8 cellular contexts compared by ENCODE assay signal in genomic region chr4:39526810-39527295, GRCh38.
A peak's percentile ranks its signal among the peaks of the same experiment; 100 is the strongest.
DNase-seq lines count a peak whose midpoint lies in the region; ATAC-seq and TF ChIP-seq lines count a peak whose summit lies in the region.

No MANE protein-coding gene starts in this region.

- peaks cover 4 to 19% of the 10 kb centered on the region in 2 donors for H3K4me1 ChIP-seq in mucosa of rectum (ENCODE audit: control insufficient read depth in 2 of 2, insufficient read depth in 2 of 2, low read length in 2 of 2)

- H3K27me3 ChIP-seq in mucosa of rectum (ENCODE audit: control insufficient read depth in 2 of 2, insufficient read depth in 2 of 2, low read length in 2 of 2): no peaks in the 10 kb centered on the region

- peak overlapping the region; percentile 96 to 97 for H3K4me3 ChIP-seq in mucosa of rectum (ENCODE audit: low read length in 2 of 2)

- TF ChIP-seq CTCF in C4-2B (conservative IDR thresholded peaks at IDR 0.05): no peak

- ATAC-seq in GM21576 (IDR thresholded peaks at IDR 0.05; ENCODE audit: unreplicated experiment) (peak; percentile 18), GM18909 (IDR thresholded peaks at IDR 0.05; ENCODE audit: poor library complexity, unreplicated experiment) (no peak)

- H3K9ac ChIP-seq in mucosa of rectum (ENCODE audit: low read depth in 1 of 2, low read length in 2 of 2): peak overlapping the region; percentile 83 to 98

- DNase-seq in RKO (ENCODE audit: low spot score) (peak; percentile 43), cerebellar cortex (ENCODE audit: low spot score) (peak; percentile 37), superior temporal gyrus (ENCODE audit: extremely low spot score) (peak; percentile 49), NCI-H146 (lab: John Stamatoyannopoulos, UW) (no peak)

- peak overlapping the region; percentile 85 for H3K27ac ChIP-seq in C4-2B
- H3K27ac ChIP-seq in mucosa of rectum (ENCODE audit: low read depth in 2 of 2, low read length in 2 of 2): peak overlapping the region; percentile 96 to 97

- H3K36me3 ChIP-seq in mucosa of rectum (ENCODE audit: control insufficient read depth in 2 of 2, insufficient read depth in 2 of 2, low read length in 2 of 2): peaks cover 0 to under 1% of the 10 kb centered on the region in 2 donors

- no peaks in the 10 kb centered on the region for H3K9me3 ChIP-seq in mucosa of rectum (ENCODE audit: control insufficient read depth in 2 of 2, low read length in 2 of 2)
